26 cellular contexts compared by ENCODE assay signal in the genomic region with DNA sequence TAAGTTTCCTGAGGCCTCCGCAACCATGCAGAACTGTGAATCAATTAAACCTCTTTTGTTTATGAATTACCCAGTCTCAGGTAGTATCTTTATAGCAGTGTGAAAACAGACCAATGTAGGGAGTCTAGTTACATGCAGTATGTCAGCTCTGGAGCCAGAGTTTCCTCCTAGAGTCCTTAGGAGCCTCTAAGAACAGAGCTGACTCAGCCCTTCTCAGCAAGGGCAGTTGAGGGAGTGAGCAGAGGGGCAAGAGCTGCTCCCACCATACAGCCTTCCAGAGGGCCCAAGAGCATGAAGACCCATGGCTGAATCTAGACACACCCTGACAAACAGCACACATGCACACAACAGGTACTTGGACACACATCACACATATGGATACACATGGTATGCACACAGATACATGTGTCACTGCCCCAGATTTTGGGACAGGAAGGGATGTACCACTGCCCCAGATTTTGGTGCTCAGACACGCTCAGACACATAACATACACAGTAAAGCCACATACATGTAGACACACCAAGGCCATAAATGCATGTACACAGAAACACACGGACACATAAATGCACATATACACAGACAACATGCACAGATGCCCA. TPM values are rescaled to one million over a fixed set of nuclear protein-coding genes. Genes with fewer than 3 reads are reported as not detected.
DNase-seq lines count a peak whose midpoint lies in the region; ATAC-seq, FAIRE-seq and TF ChIP-seq lines count a peak whose summit lies in the region.
"Had no signal": no experiment of that assay in that cellular context is flagged by ENCODE, and none has a peak within 500 bp of the region (broad histone marks: within the 10 kb centered on the region; RNA-seq: fewer than 3 reads in every experiment).

No MANE protein-coding gene starts in this region.

- no peak for TF ChIP-seq CTCF in K562 (IDR thresholded peaks at IDR 0.05 in 2 of 3, conservative IDR thresholded peaks at IDR 0.05 in 1 of 3; ENCODE audit: insufficient read depth in 2 of 3, low read depth in 1 of 3, low read length in 3 of 3)
- no peak for TF ChIP-seq CTCF in osteoblast (IDR thresholded peaks at IDR 0.05; ENCODE audit: extremely low read depth, low read depth, low read length)
- TF ChIP-seq CTCF in mammary epithelial cell (conservative IDR thresholded peaks at IDR 0.05 in 1 of 2, IDR thresholded peaks at IDR 0.05 in 1 of 2; ENCODE audit: extremely low read depth in 1 of 2, insufficient read depth in 1 of 2, low read depth in 1 of 2, low read length in 2 of 2): no peak

- BruUV-seq in K562 (replicated peaks; lab: Mats Ljungman, UMichigan) (no TSS peak), mammary epithelial cell (replicated peaks; lab: Mats Ljungman, UMichigan) (no TSS peak)

- H3K79me2 ChIP-seq in K562 (ENCODE audit: control insufficient read depth, insufficient read depth, low read length): no peaks in the 10 kb centered on the region
- no peaks in the 10 kb centered on the region for H3K79me2 ChIP-seq in osteoblast (ENCODE audit: insufficient read depth, low read length)
- H3K79me2 ChIP-seq in mammary epithelial cell (ENCODE audit: insufficient read depth, low read length): no peaks in the 10 kb centered on the region

- intact Hi-C loops in K562 (cut with micrococcal nuclease): loop anchor here (5.0 to 10.0 kb wide), 2 partner anchors 106 to 479 kb away; a partner anchor contains a TSS
- intact Hi-C loops in mammary epithelial cell (cut with micrococcal nuclease): loop anchor here (10.0 kb wide), 1 partner anchor 789 kb away; no protein-coding TSS in a partner anchor

- H3K9ac ChIP-seq in K562 (ENCODE audit: insufficient read depth in 1 of 2, low read depth in 2 of 2, low read length in 2 of 2): no peak overlapping the region
- H3K9ac ChIP-seq in mammary epithelial cell (ENCODE audit: insufficient read depth, low read length): no peak overlapping the region
- H3K9ac ChIP-seq: GM23248 had no signal

- DNase-seq in GM12891 (ENCODE audit: insufficient read length, low spot score): no peak
- DNase-seq in K562 (ENCODE audit: extremely low read depth in 1 of 4, low spot score in 3 of 4): no peak
- peak; percentile 47 for DNase-seq in osteoblast (ENCODE audit: insufficient read length, low spot score, missing footprints)
- no peak for DNase-seq in mammary epithelial cell
- DNase-seq: ACHN; BE2C; C1 segment of cervical spinal cord; CD4-positive, CD25-positive, alpha-beta regulatory T cell; CD8-positive, alpha-beta memory T cell; COR-L47; DMS 273 treated with DMSO at 0.1 percent for 48 hours; DMS53; DND-41; EL; GM23248; HCEC 1CT; KG1 had no signal

- H3K36me3 ChIP-seq in K562 (ENCODE audit: control insufficient read depth, insufficient read depth, low read length) (no peaks in the 10 kb centered on the region), osteoblast (ENCODE audit: insufficient read depth, low read length) (no peaks in the 10 kb centered on the region), mammary epithelial cell (ENCODE audit: insufficient read depth, low read length) (no peaks in the 10 kb centered on the region)
- H3K36me3 ChIP-seq: BE2C had no signal

- peak; percentile 45 for FAIRE-seq in GM12891 (lab: Jason Lieb, UNC)
- FAIRE-seq in K562 (lab: Jason Lieb, UNC): no peak
- FAIRE-seq: GM12878, GM18507, H54 had no signal

- dilution Hi-C loops in mammary epithelial cell (cut with HindIII; ENCODE audit: low sequenced_read_pairs): no loop called here

- POLR2A ChIA-PET in K562 (lab: Yijun Ruan, JAX): no interaction called here

- H3K4me3 ChIP-seq in K562 (no peak overlapping the region), osteoblast (ENCODE audit: insufficient read depth, low read length) (no peak overlapping the region), mammary epithelial cell (replicated peaks in 1 of 3; ENCODE audit: insufficient read depth in 1 of 3, low read depth in 2 of 3, low read length in 3 of 3) (no peak overlapping the region)
- H3K4me3 ChIP-seq: GM12878, GM23248 had no signal

- ATAC-seq in K562 (no peak), GM18505 (IDR thresholded peaks at IDR 0.05; ENCODE audit: unreplicated experiment) (no peak), HG03045 (IDR thresholded peaks at IDR 0.05; ENCODE audit: unreplicated experiment) (no peak)
- ATAC-seq: GM12878 had no signal

- TF ChIP-seq EP300 in K562 (IDR thresholded peaks at IDR 0.05; ENCODE audit: low read length): no peak

- H2AFZ ChIP-seq in K562 (ENCODE audit: low read depth, low read length): no peak overlapping the region
- H2AFZ ChIP-seq in osteoblast (ENCODE audit: low read length): no peak overlapping the region
- H2AFZ ChIP-seq in mammary epithelial cell (ENCODE audit: low read depth, low read length): no peak overlapping the region
- H2AFZ ChIP-seq: GM23248 had no signal

- CTCF ChIA-PET in K562 (lab: Yijun Ruan, JAX; ENCODE audit: low intra/inter-chr PET ratio): no interaction called here
- CTCF ChIA-PET in mammary epithelial cell (lab: Charles Lee; ENCODE audit: low non-redundant PET): no interaction called here

- no peak overlapping the region for H3K4me2 ChIP-seq in K562 (ENCODE audit: insufficient read depth, low read length)
- no peak overlapping the region for H3K4me2 ChIP-seq in osteoblast (ENCODE audit: insufficient read depth, low read length)
- H3K4me2 ChIP-seq in mammary epithelial cell (ENCODE audit: insufficient read depth, low read depth, low read length): no peak overlapping the region

- peaks cover 0 to 18% of the 10 kb centered on the region in 2 experiments; a peak in 2 of 5 replicates for H3K4me1 ChIP-seq in K562 (replicated peaks in 1 of 2; ENCODE audit: control insufficient read depth in 2 of 2, insufficient read depth in 2 of 2, low read length in 2 of 2)
- H3K4me1 ChIP-seq in osteoblast (ENCODE audit: insufficient read depth, low read length): no peaks in the 10 kb centered on the region
- no peaks in the 10 kb centered on the region for H3K4me1 ChIP-seq in mammary epithelial cell (ENCODE audit: insufficient read depth, low read length)
- H3K4me1 ChIP-seq: BE2C had no signal

- TF ChIP-seq RAD21 in K562 (CRISPR knock-in tag; conservative IDR thresholded peaks at IDR 0.05 in 1 of 2, IDR thresholded peaks at IDR 0.05 in 1 of 2): no peak

- in situ Hi-C loops in K562 (cut with MboI): no loop called here
- in situ Hi-C loops in mammary epithelial cell (cut with MboI; ENCODE audit: low sequenced_read_pairs in 2 of 2): loop anchor here in 1 of 2 donors (10.0 kb wide), 1 partner anchor 479 kb away; a partner anchor contains a TSS

- H3K9me1 ChIP-seq in K562 (ENCODE audit: control insufficient read depth, insufficient read depth, low read length): no peaks in the 10 kb centered on the region

- H3K27me3 ChIP-seq in K562 (ENCODE audit: control insufficient read depth in 2 of 2, insufficient read depth in 2 of 2, low read length in 2 of 2): peaks cover 2 to 32% of the 10 kb centered on the region in 2 experiments; a peak in 4 of 5 replicates
- peaks cover 14% of the 10 kb centered on the region for H3K27me3 ChIP-seq in osteoblast (ENCODE audit: insufficient read depth, low read length)
- no peaks in the 10 kb centered on the region for H3K27me3 ChIP-seq in mammary epithelial cell (ENCODE audit: insufficient read depth, low read length)
- H3K27me3 ChIP-seq: BE2C had no signal

- H4K20me1 ChIP-seq in K562 (replicated peaks; ENCODE audit: control insufficient read depth, insufficient read depth, low read length) (no peaks in the 10 kb centered on the region), osteoblast (ENCODE audit: insufficient read depth, low read length) (no peaks in the 10 kb centered on the region), mammary epithelial cell (ENCODE audit: insufficient read depth, low read length) (no peaks in the 10 kb centered on the region)

- WGBS in K562 (ENCODE audit: insufficient coverage, low coverage, missing lambda C conversion rate): 40% methylated on average over 3 of the region's 3 CpGs
- 62% methylated on average over 3 of the region's 3 CpGs for WGBS in mammary epithelial cell (ENCODE audit: low coverage, missing lambda C conversion rate)

- H3K27ac ChIP-seq in K562 (ENCODE audit: extremely low read depth, low read depth, low read length): no peak overlapping the region
- H3K27ac ChIP-seq in osteoblast (ENCODE audit: low read depth, low read length): no peak overlapping the region
- H3K27ac ChIP-seq in mammary epithelial cell (ENCODE audit: insufficient read depth, low read depth, low read length): no peak overlapping the region
- H3K27ac ChIP-seq: GM23248 had no signal

- no peak for TF ChIP-seq POLR2A in GM12891 (IDR thresholded peaks at IDR 0.05; ENCODE audit: low read depth, low read length)
- no peak for TF ChIP-seq POLR2A in K562 (conservative IDR thresholded peaks at IDR 0.05)
- TF ChIP-seq POLR2A in GM18505 (IDR thresholded peaks at IDR 0.05; ENCODE audit: borderline replicate concordance, extremely low read depth, insufficient read depth, insufficient read length): no peak

- no peaks in the 10 kb centered on the region for H3K9me3 ChIP-seq in K562 (replicated peaks; ENCODE audit: control insufficient read depth, insufficient read depth, low read depth, low read length)
- no peaks in the 10 kb centered on the region for H3K9me3 ChIP-seq in osteoblast (ENCODE audit: low read depth, low read length)
- peaks cover 4% of the 10 kb centered on the region for H3K9me3 ChIP-seq in mammary epithelial cell (replicated peaks; ENCODE audit: insufficient read depth, low read length)
- H3K9me3 ChIP-seq: BE2C had no signal

RNA-seq across cellular contexts. Expression of a gene that starts 13.0 kb away (rescaled TPM):
- 2.0 TPM for polyA plus RNA-seq in GM12891 (2012; ENCODE audit: low read depth, missing spikeins)
- total RNA-seq in K562 (2011; cell fraction: chromatin; rRNA removed; ENCODE audit: low replicate concordance): 0.21 and 0.65 TPM in 2 replicates
- total RNA-seq in K562 (2011; cell fraction: nucleolus; rRNA removed): 0.79 and 1.3 TPM in 2 replicates
- 0.76 and 0.81 TPM in 2 replicates for total RNA-seq in K562 (2011; cell fraction: nucleoplasm; rRNA removed)
- total RNA-seq in K562 (2014; rRNA removed) (0.16 and 0.50 TPM in 2 replicates), K562 (2014; rRNA removed; fragmentation: Illumina TruSeq; extraction: Trizol) (0.16 TPM in 1 of 2 replicates, not detected in the other), K562 (2015; rRNA removed; fragmentation: Illumina TruSeq; extraction: Trizol) (not detected in 2 replicates), K562 (2021) (0.20 and 0.31 TPM in 2 replicates), osteoblast (37.6 and 41.3 TPM in 2 replicates), mammary epithelial cell (under 1 TPM in 1 of 2 donors, not detected in 1; under 0.01 TPM)
- polyA plus RNA-seq in K562 (2011; rRNA removed) (0.10 and 0.47 TPM in 2 replicates), K562 (2014; fragmentation: Illumina TruSeq; extraction: Trizol) (0.18 and 0.44 TPM in 2 replicates), K562 (2014; fragmentation: Nextera tagmentation; extraction: Ambion mirVana) (not detected), K562 (2014; rRNA removed) (0.08 TPM in 1 of 2 replicates, not detected in the other), mammary epithelial cell (not detected)
- polyA plus RNA-seq in K562 (2011; cell fraction: cytosol; rRNA removed): 0.44 and 0.48 TPM in 2 replicates
- polyA plus RNA-seq in K562 (2011; cell fraction: nucleus; rRNA removed): 0.41 and 0.63 TPM in 2 replicates
- polyA plus RNA-seq in K562 (2012): 0.12 and 0.65 TPM in 2 replicates
- polyA minus RNA-seq in K562 (2011; rRNA and poly(A)+ RNA removed): 0.53 and 0.57 TPM in 2 replicates
- polyA minus RNA-seq in K562 (2011; cell fraction: cytosol; rRNA and poly(A)+ RNA removed): 0.55 and 0.67 TPM in 2 replicates
- polyA minus RNA-seq in K562 (2011; cell fraction: nucleus; rRNA and poly(A)+ RNA removed): 0.13 and 0.56 TPM in 2 replicates
- polyA minus RNA-seq in mammary epithelial cell: not detected
- total RNA-seq: A172, G401, HT-29 had no signal
- polyA plus RNA-seq: IgD-negative memory B cell had no signal

Comparison
In these comparisons a context has a peak if more than half of its experiments do, and no peak if none do; other contexts are left out.
1. RNA of a gene that starts 13.0 kb away (total RNA-seq): 37.6 to 41.3 TPM in osteoblast; 0.16 to 1.3 TPM in K562 and under 0.01 TPM in mammary epithelial cell; every median in the first group is over 10 times any median in the second.